21 cellular contexts compared by ENCODE assay signal in the genomic region with DNA sequence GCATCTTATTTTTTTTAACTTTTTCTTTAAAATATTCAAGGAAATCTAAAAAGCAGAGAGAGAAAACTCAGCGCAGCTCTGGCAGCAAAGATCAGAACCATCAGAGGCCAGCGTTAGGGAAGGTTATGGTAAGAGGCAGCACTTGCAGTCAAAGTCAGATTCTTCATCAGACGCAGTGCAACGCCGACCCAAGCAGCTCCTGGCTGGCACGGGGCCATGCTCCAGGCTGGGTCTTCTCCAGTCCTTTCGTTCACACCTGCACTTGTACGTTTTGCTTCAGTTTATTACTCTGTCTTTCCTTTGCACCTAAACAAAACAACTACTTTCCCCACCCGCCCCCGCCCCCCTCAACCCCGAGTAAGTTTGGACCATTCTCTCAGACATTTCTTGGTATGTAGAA.
"Had no signal": no experiment of that assay in that cellular context is flagged by ENCODE, and none has a peak within 500 bp of the region (broad histone marks: within the 10 kb centered on the region; RNA-seq: fewer than 3 reads in every experiment).

No MANE protein-coding gene starts in this region.

- H3K27me3 ChIP-seq: ascending aorta, cardiac muscle cell had no signal

- H3K27ac ChIP-seq: ascending aorta, cardiac muscle cell, WERI-Rb-1 had no signal

- H3K4me1 ChIP-seq: ascending aorta had no signal

- DNase-seq: activated CD4-positive, alpha-beta memory T cell treated with anti-CD3 and anti-CD28 coated beads, Interleukin-2, amount 10 ng/mL, durations not matched to agents 7 days and 5 days; activated CD4-positive, alpha-beta T cell treated with anti-CD3 and anti-CD28 coated beads for 1 hour; activated CD4-positive, alpha-beta T cell treated with anti-CD3 and anti-CD28 coated beads, Interleukin-2, amount 10 ng/mL, durations not matched to agents 7 days and 5 days; activated CD4-positive, CD25-positive, alpha-beta regulatory T cell; activated CD8-positive, alpha-beta memory T cell treated with anti-CD3 and anti-CD28 coated beads for 24 hours; activated CD8-positive, alpha-beta memory T cell treated with anti-CD3 and anti-CD28 coated beads, Interleukin-2, amount 10 ng/mL, durations not matched to agents 7 days and 5 days; activated CD8-positive, alpha-beta memory T cell treated with anti-CD3 and anti-CD28 coated beads, Interleukin-2, amount 50 U/mL, for 48 hours; activated CD8-positive, alpha-beta T cell treated with anti-CD3 and anti-CD28 coated beads, Interleukin-2, amount 10 ng/mL, durations not matched to agents 7 days and 5 days; activated effector memory CD4-positive, alpha-beta T cell treated with Interleukin-2 at 50 U/mL for 16 hours; activated gamma-delta T cell; activated naive CD4-positive, alpha-beta T cell treated with anti-CD3 and anti-CD28 coated beads, Interleukin-2, amount 10 ng/mL, durations not matched to agents 7 days and 5 days; activated naive CD8-positive, alpha-beta T cell treated with anti-CD3 and anti-CD28 coated beads, Interleukin-2, amount 10 ng/mL, durations not matched to agents 7 days and 5 days; activated naive CD8-positive, alpha-beta T cell treated with anti-CD3 and anti-CD28 coated beads, Interleukin-2, amount 50 U/mL, for 24 hours; activated T-cell treated with anti-CD3 and anti-CD28 coated beads, Interleukin-2, amount 50 U/mL, for 24 hours; amygdala; cerebellar nuclear complex; T-helper 17 cell; T1000; WERI-Rb-1 had no signal

- H3K4me3 ChIP-seq: ascending aorta, cardiac muscle cell had no signal

- H3K36me3 ChIP-seq: ascending aorta, cardiac muscle cell, WERI-Rb-1 had no signal

- H3K9me3 ChIP-seq: ascending aorta had no signal
